2 cellular contexts compared by ENCODE assay signal in the genomic region with DNA sequence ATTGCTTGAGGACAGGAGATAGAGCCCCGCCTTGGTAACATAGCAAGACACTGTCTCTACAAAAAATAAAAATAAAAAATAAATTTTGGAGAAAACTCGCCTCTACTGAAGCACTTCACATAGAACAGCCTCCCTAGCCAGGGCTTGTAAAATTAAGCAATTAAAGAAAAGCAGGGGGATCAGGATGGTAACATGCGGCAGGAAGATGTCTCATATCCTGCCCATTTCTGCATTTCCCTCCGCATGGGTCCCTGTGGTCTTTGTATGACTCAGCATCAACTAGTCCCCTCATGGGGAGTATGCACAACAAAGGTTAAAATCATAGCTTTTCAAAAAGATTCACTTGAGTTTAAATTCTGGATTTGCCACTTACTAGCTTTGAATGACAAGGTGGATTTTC.
TF ChIP-seq lines count a peak whose summit lies in the region.

No MANE protein-coding gene starts in this region.

TF ChIP-seq in GM23338, 12 proteins besides CTCF, POLR2A, EP300 and RAD21:
- TF ChIP-seq ZNF114 (CRISPR knock-in tag; IDR thresholded peaks at IDR 0.05), result no peak
- TF ChIP-seq POLR2AphosphoS5 (IDR thresholded peaks at IDR 0.05; ENCODE audit: low read depth), result no peak
- TF ChIP-seq JUNB (IDR thresholded peaks at IDR 0.05; ENCODE audit: unreplicated experiment), result no peak
- TF ChIP-seq, protein P1, sequence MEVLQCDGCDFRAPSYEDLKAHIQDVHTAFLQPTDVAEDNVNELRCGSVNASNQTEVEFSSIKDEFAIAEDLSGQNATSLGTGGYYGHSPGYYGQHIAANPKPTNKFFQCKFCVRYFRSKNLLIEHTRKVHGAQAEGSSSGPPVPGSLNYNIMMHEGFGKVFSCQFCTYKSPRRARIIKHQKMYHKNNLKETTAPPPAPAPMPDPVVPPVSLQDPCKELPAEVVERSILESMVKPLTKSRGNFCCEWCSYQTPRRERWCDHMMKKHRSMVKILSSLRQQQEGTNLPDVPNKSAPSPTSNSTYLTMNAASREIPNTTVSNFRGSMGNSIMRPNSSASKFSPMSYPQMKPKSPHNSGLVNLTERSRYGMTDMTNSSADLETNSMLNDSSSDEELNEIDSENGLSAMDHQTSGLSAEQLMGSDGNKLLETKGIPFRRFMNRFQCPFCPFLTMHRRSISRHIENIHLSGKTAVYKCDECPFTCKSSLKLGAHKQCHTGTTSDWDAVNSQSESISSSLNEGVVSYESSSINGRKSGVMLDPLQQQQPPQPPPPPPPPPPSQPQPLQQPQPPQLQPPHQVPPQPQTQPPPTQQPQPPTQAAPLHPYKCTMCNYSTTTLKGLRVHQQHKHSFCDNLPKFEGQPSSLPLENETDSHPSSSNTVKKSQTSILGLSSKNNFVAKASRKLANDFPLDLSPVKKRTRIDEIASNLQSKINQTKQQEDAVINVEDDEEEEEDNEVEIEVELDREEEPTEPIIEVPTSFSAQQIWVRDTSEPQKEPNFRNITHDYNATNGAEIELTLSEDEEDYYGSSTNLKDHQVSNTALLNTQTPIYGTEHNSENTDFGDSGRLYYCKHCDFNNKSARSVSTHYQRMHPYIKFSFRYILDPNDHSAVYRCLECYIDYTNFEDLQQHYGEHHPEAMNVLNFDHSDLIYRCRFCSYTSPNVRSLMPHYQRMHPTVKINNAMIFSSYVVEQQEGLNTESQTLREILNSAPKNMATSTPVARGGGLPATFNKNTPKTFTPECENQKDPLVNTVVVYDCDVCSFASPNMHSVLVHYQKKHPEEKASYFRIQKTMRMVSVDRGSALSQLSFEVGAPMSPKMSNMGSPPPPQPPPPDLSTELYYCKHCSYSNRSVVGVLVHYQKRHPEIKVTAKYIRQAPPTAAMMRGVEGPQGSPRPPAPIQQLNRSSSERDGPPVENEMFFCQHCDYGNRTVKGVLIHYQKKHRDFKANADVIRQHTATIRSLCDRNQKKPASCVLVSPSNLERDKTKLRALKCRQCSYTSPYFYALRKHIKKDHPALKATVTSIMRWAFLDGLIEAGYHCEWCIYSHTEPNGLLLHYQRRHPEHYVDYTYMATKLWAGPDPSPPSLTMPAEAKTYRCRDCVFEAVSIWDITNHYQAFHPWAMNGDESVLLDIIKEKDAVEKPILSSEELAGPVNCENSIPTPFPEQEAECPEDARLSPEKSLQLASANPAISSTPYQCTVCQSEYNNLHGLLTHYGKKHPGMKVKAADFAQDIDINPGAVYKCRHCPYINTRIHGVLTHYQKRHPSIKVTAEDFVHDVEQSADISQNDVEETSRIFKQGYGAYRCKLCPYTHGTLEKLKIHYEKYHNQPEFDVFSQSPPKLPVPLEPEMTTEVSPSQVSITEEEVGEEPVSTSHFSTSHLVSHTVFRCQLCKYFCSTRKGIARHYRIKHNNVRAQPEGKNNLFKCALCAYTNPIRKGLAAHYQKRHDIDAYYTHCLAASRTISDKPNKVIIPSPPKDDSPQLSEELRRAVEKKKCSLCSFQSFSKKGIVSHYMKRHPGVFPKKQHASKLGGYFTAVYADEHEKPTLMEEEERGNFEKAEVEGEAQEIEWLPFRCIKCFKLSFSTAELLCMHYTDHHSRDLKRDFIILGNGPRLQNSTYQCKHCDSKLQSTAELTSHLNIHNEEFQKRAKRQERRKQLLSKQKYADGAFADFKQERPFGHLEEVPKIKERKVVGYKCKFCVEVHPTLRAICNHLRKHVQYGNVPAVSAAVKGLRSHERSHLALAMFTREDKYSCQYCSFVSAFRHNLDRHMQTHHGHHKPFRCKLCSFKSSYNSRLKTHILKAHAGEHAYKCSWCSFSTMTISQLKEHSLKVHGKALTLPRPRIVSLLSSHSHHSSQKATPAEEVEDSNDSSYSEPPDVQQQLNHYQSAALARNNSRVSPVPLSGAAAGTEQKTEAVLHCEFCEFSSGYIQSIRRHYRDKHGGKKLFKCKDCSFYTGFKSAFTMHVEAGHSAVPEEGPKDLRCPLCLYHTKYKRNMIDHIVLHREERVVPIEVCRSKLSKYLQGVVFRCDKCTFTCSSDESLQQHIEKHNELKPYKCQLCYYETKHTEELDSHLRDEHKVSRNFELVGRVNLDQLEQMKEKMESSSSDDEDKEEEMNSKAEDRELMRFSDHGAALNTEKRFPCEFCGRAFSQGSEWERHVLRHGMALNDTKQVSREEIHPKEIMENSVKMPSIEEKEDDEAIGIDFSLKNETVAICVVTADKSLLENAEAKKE (CRISPR knock-in tag; IDR thresholded peaks at IDR 0.05), result no peak
- TF ChIP-seq EZH2 (IDR thresholded peaks at IDR 0.05; ENCODE audit: low read depth, unreplicated experiment), result no peak
- TF ChIP-seq, protein P2, sequence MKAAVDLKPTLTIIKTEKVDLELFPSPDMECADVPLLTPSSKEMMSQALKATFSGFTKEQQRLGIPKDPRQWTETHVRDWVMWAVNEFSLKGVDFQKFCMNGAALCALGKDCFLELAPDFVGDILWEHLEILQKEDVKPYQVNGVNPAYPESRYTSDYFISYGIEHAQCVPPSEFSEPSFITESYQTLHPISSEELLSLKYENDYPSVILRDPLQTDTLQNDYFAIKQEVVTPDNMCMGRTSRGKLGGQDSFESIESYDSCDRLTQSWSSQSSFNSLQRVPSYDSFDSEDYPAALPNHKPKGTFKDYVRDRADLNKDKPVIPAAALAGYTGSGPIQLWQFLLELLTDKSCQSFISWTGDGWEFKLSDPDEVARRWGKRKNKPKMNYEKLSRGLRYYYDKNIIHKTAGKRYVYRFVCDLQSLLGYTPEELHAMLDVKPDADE (IDR thresholded peaks at IDR 0.05), result no peak
- TF ChIP-seq, protein P3, sequence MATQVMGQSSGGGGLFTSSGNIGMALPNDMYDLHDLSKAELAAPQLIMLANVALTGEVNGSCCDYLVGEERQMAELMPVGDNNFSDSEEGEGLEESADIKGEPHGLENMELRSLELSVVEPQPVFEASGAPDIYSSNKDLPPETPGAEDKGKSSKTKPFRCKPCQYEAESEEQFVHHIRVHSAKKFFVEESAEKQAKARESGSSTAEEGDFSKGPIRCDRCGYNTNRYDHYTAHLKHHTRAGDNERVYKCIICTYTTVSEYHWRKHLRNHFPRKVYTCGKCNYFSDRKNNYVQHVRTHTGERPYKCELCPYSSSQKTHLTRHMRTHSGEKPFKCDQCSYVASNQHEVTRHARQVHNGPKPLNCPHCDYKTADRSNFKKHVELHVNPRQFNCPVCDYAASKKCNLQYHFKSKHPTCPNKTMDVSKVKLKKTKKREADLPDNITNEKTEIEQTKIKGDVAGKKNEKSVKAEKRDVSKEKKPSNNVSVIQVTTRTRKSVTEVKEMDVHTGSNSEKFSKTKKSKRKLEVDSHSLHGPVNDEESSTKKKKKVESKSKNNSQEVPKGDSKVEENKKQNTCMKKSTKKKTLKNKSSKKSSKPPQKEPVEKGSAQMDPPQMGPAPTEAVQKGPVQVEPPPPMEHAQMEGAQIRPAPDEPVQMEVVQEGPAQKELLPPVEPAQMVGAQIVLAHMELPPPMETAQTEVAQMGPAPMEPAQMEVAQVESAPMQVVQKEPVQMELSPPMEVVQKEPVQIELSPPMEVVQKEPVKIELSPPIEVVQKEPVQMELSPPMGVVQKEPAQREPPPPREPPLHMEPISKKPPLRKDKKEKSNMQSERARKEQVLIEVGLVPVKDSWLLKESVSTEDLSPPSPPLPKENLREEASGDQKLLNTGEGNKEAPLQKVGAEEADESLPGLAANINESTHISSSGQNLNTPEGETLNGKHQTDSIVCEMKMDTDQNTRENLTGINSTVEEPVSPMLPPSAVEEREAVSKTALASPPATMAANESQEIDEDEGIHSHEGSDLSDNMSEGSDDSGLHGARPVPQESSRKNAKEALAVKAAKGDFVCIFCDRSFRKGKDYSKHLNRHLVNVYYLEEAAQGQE (IDR thresholded peaks at IDR 0.05; ENCODE audit: unreplicated experiment), result no peak
- TF ChIP-seq STAT1 (IDR thresholded peaks at IDR 0.05; ENCODE audit: unreplicated experiment), result no peak
- no peak for TF ChIP-seq NANOG (IDR thresholded peaks at IDR 0.05; ENCODE audit: borderline replicate concordance)

TF ChIP-seq in GM12878, 131 proteins besides CTCF, POLR2A, EP300 and RAD21:
- TF ChIP-seq, protein P4, sequence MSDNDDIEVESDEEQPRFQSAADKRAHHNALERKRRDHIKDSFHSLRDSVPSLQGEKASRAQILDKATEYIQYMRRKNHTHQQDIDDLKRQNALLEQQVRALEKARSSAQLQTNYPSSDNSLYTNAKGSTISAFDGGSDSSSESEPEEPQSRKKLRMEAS (IDR thresholded peaks at IDR 0.05; ENCODE audit: low read depth, low read length), result no peak
- no peak for TF ChIP-seq EZH2 (IDR thresholded peaks at IDR 0.05; ENCODE audit: borderline replicate concordance, control insufficient read depth, low read depth, low read length)
- TF ChIP-seq, protein P5, sequence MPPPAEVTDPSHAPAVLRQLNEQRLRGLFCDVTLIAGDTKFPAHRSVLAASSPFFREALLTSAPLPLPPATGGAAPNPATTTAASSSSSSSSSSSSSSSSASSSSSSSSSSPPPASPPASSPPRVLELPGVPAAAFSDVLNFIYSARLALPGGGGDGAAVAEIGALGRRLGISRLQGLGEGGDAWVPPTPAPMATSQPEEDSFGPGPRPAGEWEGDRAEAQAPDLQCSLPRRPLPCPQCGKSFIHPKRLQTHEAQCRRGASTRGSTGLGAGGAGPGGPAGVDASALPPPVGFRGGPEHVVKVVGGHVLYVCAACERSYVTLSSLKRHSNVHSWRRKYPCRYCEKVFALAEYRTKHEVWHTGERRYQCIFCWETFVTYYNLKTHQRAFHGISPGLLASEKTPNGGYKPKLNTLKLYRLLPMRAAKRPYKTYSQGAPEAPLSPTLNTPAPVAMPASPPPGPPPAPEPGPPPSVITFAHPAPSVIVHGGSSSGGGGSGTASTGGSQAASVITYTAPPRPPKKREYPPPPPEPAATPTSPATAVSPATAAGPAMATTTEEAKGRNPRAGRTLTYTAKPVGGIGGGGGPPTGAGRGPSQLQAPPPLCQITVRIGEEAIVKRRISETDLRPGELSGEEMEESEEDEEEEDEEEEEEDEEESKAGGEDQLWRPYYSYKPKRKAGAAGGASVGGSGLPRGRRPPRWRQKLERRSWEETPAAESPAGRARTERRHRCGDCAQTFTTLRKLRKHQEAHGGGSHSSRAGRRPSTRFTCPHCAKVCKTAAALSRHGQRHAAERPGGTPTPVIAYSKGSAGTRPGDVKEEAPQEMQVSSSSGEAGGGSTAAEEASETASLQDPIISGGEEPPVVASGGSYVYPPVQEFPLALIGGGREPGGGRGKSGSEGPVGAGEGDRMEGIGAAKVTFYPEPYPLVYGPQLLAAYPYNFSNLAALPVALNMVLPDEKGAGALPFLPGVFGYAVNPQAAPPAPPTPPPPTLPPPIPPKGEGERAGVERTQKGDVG (CRISPR knock-in tag; IDR thresholded peaks at IDR 0.05), result no peak
